In genomic region chr12:1594295-1595025, GRCh38 we compare ENCODE assay signal across 8 cellular contexts. TPM values are rescaled to one million over a fixed set of nuclear protein-coding genes. Genes with fewer than 3 reads are reported as not detected.
DNase-seq lines count a peak whose midpoint lies in the region; ATAC-seq lines count a peak whose summit lies in the region.

A gene with protein sequence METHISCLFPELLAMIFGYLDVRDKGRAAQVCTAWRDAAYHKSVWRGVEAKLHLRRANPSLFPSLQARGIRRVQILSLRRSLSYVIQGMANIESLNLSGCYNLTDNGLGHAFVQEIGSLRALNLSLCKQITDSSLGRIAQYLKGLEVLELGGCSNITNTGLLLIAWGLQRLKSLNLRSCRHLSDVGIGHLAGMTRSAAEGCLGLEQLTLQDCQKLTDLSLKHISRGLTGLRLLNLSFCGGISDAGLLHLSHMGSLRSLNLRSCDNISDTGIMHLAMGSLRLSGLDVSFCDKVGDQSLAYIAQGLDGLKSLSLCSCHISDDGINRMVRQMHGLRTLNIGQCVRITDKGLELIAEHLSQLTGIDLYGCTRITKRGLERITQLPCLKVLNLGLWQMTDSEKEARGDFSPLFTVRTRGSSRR (minus strand): TSS chr12:1594581. CDS start chr12:1594066, 515 bp downstream.

- DNase-seq in A172 (ENCODE audit: low spot score) (peak; percentile 55), NCI-H2227 (lab: John Stamatoyannopoulos, UW; ENCODE audit: unreplicated experiment) (peak; percentile 81), caudate nucleus (lab: John Stamatoyannopoulos, UW) (peak in 60 of 61 donors; percentile 45 to 93 (median 85)), islet precursor cell (peak; percentile 95)
- peak; percentile 76 to 93 (median 82) for DNase-seq in activated CD4-positive, CD25-positive, alpha-beta regulatory T cell (lab: John Stamatoyannopoulos, UW)
- DNase-seq in stimulated activated CD4-positive, alpha-beta T cell treated with anti-CD3 and anti-CD28 coated beads, Interleukin-12 subunit alpha, Interleukin-12 subunit beta, amount 100 ng/mL, for 4 hours = peak; percentile 86

- ATAC-seq in GM18868 (IDR thresholded peaks at IDR 0.05; ENCODE audit: unreplicated experiment) = peak; percentile 62
- peak; percentile 50 for ATAC-seq in HG03097 (IDR thresholded peaks at IDR 0.05; ENCODE audit: low FRiP score, unreplicated experiment)

- peak within 1 kb of the TSS; percentile 100 for H3K27ac ChIP-seq in caudate nucleus (ENCODE audit: low read depth, low read length)

RNA-seq across cellular contexts. Expression of the gene that starts here (rescaled TPM):
- 4.7 and 5.0 TPM in 2 replicates for total RNA-seq in A172 (2014; rRNA removed; shearing (Covaris generic))

Comparison
In these comparisons a context has a peak if more than half of its experiments do, and no peak if none do; other contexts are left out.
1. Peak in every context shown above with its lines: DNase-seq, ATAC-seq and H3K27ac ChIP-seq.